Comparison of ENCODE assay signal across 10 cellular contexts in genomic region chr6:73471686-73472290, GRCh38. TPM values are rescaled to one million over a fixed set of nuclear protein-coding genes. Genes with fewer than 3 reads are reported as not detected.
DNase-seq lines count a peak whose midpoint lies in the region; ATAC-seq, FAIRE-seq and TF ChIP-seq lines count a peak whose summit lies in the region.
"Had no signal": no experiment of that assay in that cellular context is flagged by ENCODE, and none has a peak within 500 bp of the region (broad histone marks: within the 10 kb centered on the region; RNA-seq: fewer than 3 reads in every experiment).

No MANE protein-coding gene starts in this region.

- TF ChIP-seq POLR2A in GM12891 (IDR thresholded peaks at IDR 0.05; ENCODE audit: low read depth, low read length), result no peak

- H3K36me3 Mint-ChIP-seq in activated T-helper 17 cell treated with anti-CD3 and anti-CD28 coated beads, Interleukin-2, amount 50 U/mL, for 72 hours (ENCODE audit: low read depth), result peaks cover 100% of the 10 kb centered on the region

- H3K4me1 Mint-ChIP-seq in activated T-helper 17 cell treated with anti-CD3 and anti-CD28 coated beads, Interleukin-2, amount 50 U/mL, for 72 hours, result peaks cover 7% of the 10 kb centered on the region

- H3K4me3 Mint-ChIP-seq in activated T-helper 17 cell treated with anti-CD3 and anti-CD28 coated beads, Interleukin-2, amount 50 U/mL, for 72 hours, result peak overlapping the region; percentile 64

- peak overlapping the region; percentile 66 for H3K27ac Mint-ChIP-seq in activated T-helper 17 cell treated with anti-CD3 and anti-CD28 coated beads, Interleukin-2, amount 50 U/mL, for 72 hours

- FAIRE-seq in GM12891 (lab: Jason Lieb, UNC), result peak; percentile 81
- FAIRE-seq in urothelium cell line (lab: Jason Lieb, UNC), result no peak

- ATAC-seq in GM19463 (IDR thresholded peaks at IDR 0.05; ENCODE audit: unreplicated experiment), result peak; percentile 90
- peak; percentile 98 for ATAC-seq in HG03135 (IDR thresholded peaks at IDR 0.05; ENCODE audit: unreplicated experiment)
- ATAC-seq in activated T-helper 17 cell treated with anti-CD3 and anti-CD28 coated beads, Interleukin-2, amount 50 U/mL, for 72 hours (replicated peaks), result peak; percentile 57
- ATAC-seq in esophagus mucosa, result no peak

- no peaks in the 10 kb centered on the region for H3K27me3 Mint-ChIP-seq in activated T-helper 17 cell treated with anti-CD3 and anti-CD28 coated beads, Interleukin-2, amount 50 U/mL, for 72 hours

- no peak for DNase-seq in GM12891 (ENCODE audit: insufficient read length, low spot score)
- no peak for DNase-seq in urothelium cell line (ENCODE audit: low spot score)
- no peak for DNase-seq in AG08395 (ENCODE audit: low spot score)
- no peak for DNase-seq in GF-D8 (lab: John Stamatoyannopoulos, UW)
- DNase-seq: activated CD4-positive, alpha-beta T cell treated with anti-CD3 and anti-CD28 coated beads for 48 hours; NCI-H1092 treated with DMSO at 0.1 percent for 48 hours had no signal

- H3K9me3 Mint-ChIP-seq in activated T-helper 17 cell treated with anti-CD3 and anti-CD28 coated beads, Interleukin-2, amount 50 U/mL, for 72 hours, result no peaks in the 10 kb centered on the region

TF ChIP-seq in GM12891, 5 proteins besides CTCF, POLR2A, EP300 and RAD21:
- TF ChIP-seq SPI1 (IDR thresholded peaks at IDR 0.05; ENCODE audit: low read depth, low read length) (peak; percentile 93), POU2F2 (IDR thresholded peaks at IDR 0.05; ENCODE audit: low read depth, low read length) (no peak)

RNA-seq across cellular contexts. Expression of gene MTO1, which starts 10.3 kb away (rescaled TPM):
- polyA plus RNA-seq in GM12891 (2012; ENCODE audit: low read depth, missing spikeins), result 12.9 TPM
- total RNA-seq in activated T-helper 17 cell treated with anti-CD3 and anti-CD28 coated beads, Interleukin-2, amount 50 U/mL, for 72 hours, result 10 to 100 TPM; 46.8 to 57.7 TPM
- 18.5 TPM for total RNA-seq in esophagus mucosa

RNA-seq across cellular contexts. Expression of gene CGAS, which starts 19.7 kb away (rescaled TPM):
- polyA plus RNA-seq in GM12891 (2012; ENCODE audit: low read depth, missing spikeins), result 3.3 TPM
- 10 to 100 TPM; 37.5 to 56.0 TPM for total RNA-seq in activated T-helper 17 cell treated with anti-CD3 and anti-CD28 coated beads, Interleukin-2, amount 50 U/mL, for 72 hours
- 8.6 TPM for total RNA-seq in esophagus mucosa

RNA-seq across cellular contexts. Expression of gene EEF1A1, which starts 49.0 kb away (rescaled TPM):
- polyA plus RNA-seq in GM12891 (2012; ENCODE audit: low read depth, missing spikeins), result 18,401 TPM
- over 10,000 TPM in 1 of 2 donors, 1,000 to 10,000 TPM in 1; 9,813 to 18,243 TPM for total RNA-seq in activated T-helper 17 cell treated with anti-CD3 and anti-CD28 coated beads, Interleukin-2, amount 50 U/mL, for 72 hours
- total RNA-seq in esophagus mucosa, result 7,434 TPM
